8 cellular contexts compared by ENCODE assay signal in the genomic region with DNA sequence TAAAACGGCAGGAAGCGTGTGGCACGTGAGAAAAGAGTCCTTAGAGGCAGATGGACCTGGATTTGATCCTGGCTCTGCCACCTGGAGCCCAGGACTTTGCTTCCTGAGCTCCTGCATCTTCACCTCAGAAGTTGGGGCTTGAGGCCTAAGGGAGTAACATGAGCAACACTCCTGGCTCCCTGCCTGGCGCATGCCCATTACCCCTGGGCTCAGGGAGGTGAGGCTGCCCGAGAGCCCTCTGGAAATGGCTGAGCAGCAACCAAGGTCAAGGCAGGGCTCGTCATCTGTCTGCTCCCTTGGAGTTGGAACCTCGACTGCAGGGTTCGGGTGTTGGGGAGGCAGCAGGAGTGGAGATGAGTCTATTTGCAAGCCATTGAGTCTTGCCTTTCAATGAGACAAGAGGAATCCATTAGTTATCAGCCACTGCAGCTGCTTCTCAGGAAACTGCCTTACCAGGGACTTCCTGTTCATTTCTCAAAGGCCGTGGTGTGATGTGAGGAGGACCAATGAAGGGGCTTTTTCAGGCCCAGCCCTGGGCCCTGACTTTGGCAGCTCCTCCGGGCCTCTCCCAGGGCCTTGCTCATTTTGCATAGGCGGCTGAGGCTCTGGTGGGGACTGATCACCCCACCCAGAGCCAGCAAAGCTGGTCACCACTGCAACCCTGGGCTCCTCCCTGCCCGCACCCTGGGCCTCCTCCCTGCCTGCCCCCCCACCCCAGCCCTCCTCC. TPM values are rescaled to one million over a fixed set of nuclear protein-coding genes. Genes with fewer than 3 reads are reported as not detected.
DNase-seq lines count a peak whose midpoint lies in the region; ATAC-seq, FAIRE-seq and TF ChIP-seq lines count a peak whose summit lies in the region.

No MANE protein-coding gene starts in this region.

- ATAC-seq in GM19324 (IDR thresholded peaks at IDR 0.05; ENCODE audit: low FRiP score, unreplicated experiment) (peak; percentile 57), HG03342 (IDR thresholded peaks at IDR 0.05; ENCODE audit: unreplicated experiment) (peak; percentile 90), PC-3 (peak; percentile 25), GM12878 (peak; percentile 97)
- ATAC-seq in stimulated activated naive CD8-positive, alpha-beta T cell treated with anti-CD3 and anti-CD28 coated beads, Interleukin-15, amount 100 ng/mL, for 72 hours, result peak; percentile 98

- FAIRE-seq in GM12878 (lab: Jason Lieb, UNC), result peak; percentile 95
- no peak for FAIRE-seq in kidney (lab: Jason Lieb, UNC)

- in situ Hi-C loops in GM12878 (cut with MboI), result no loop called here

- TF ChIP-seq CTCF in PC-3 (conservative IDR thresholded peaks at IDR 0.05; ENCODE audit: low read depth, low read length), result no peak
- no peak for TF ChIP-seq CTCF in GM12878 (IDR thresholded peaks at IDR 0.05 in 2 of 3, conservative IDR thresholded peaks at IDR 0.05 in 1 of 3; ENCODE audit: control insufficient read depth in 2 of 3, extremely low read depth in 1 of 3, insufficient read depth in 1 of 3, low read depth in 3 of 3, low read length in 3 of 3)
- no peak for TF ChIP-seq CTCF in kidney (IDR thresholded peaks at IDR 0.05; ENCODE audit: borderline replicate concordance, extremely low read depth, insufficient read depth)

- peaks cover 8% of the 10 kb centered on the region for H3K27me3 Mint-ChIP-seq in stimulated activated naive CD8-positive, alpha-beta T cell treated with anti-CD3 and anti-CD28 coated beads, Interleukin-15, amount 100 ng/mL, for 72 hours

- H3K4me2 ChIP-seq in PC-3 (ENCODE audit: low read length) (no peak overlapping the region), GM12878 (ENCODE audit: control insufficient read depth, insufficient read depth) (peak overlapping the region; percentile 87)

- CTCF ChIA-PET in PC-3 (lab: Charles Lee), result no interaction called here
- CTCF ChIA-PET in GM12878 (lab: Yijun Ruan, JAX), result interaction anchor here (0.7 to 2.4 kb wide), 10 partner anchors 16 to 274 kb away, joined by 3 to 23 read pairs (median 5); partner anchors contain the start of genes FADS1 and FEN1

- DNase-seq in DMS79 treated with DMSO at 0.1 percent for 48 hours (lab: John Stamatoyannopoulos, UW), result peak; percentile 65
- peak; percentile 34 for DNase-seq in PC-3
- peak; percentile 87 for DNase-seq in GM12878 (ENCODE audit: low read depth, low spot score)
- DNase-seq in kidney, result peak; percentile 90
- DNase-seq in stimulated activated naive CD8-positive, alpha-beta T cell treated with anti-CD3 and anti-CD28 coated beads, Interleukin-15, amount 100 ng/mL, for 72 hours, result peak; percentile 60 to 73
- DNase-seq in NCI-H446 (lab: John Stamatoyannopoulos, UW), result no peak

- H3K4me3 ChIP-seq in PC-3 (ENCODE audit: low read length) (no peak overlapping the region), GM12878 (peak overlapping the region; percentile 33), kidney (ENCODE audit: low read length in 2 of 2) (no peak overlapping the region)

- no peak overlapping the region for H3K9ac ChIP-seq in PC-3 (ENCODE audit: low read length)
- H3K9ac ChIP-seq in GM12878 (ENCODE audit: control insufficient read depth, insufficient read depth, low read length), result peak overlapping the region; percentile 73
- H3K9ac ChIP-seq in kidney (ENCODE audit: low read length in 2 of 2), result no peak overlapping the region

- 44% methylated on average over 11 of the region's 12 CpGs for WGBS in GM12878 (ENCODE audit: insufficient coverage, insufficient replicate concordance, low lambda C conversion rate, missing lambda C conversion rate)

- H3K9me2 ChIP-seq in PC-3 (replicated peaks; ENCODE audit: low read length), result no peaks in the 10 kb centered on the region

- RAD21 ChIA-PET in GM12878 (lab: Charles Lee; ENCODE audit: unreplicated experiment), result interaction anchor here (0.7 to 2.4 kb wide), 10 partner anchors 15 to 273 kb away, joined by 3 to 15 read pairs (median 4); partner anchors contain the start of gene FEN1

- peaks cover 39% of the 10 kb centered on the region; the same call in 1 of the 2 replicates for H4K20me1 ChIP-seq in PC-3 (ENCODE audit: low read length)
- no peaks in the 10 kb centered on the region for H4K20me1 ChIP-seq in GM12878 (ENCODE audit: control insufficient read depth, insufficient read depth)

- H3K27ac ChIP-seq in PC-3 (ENCODE audit: low read length) (no peak overlapping the region), GM12878 (ENCODE audit: control insufficient read depth, insufficient read depth) (peak overlapping the region; percentile 95), kidney (ENCODE audit: low read depth in 2 of 2, low read length in 2 of 2) (peak overlapping the region in 1 of 2 donors; percentile 18)

- H3K79me2 ChIP-seq in PC-3 (ENCODE audit: low read length) (peaks cover 62% of the 10 kb centered on the region), GM12878 (ENCODE audit: control insufficient read depth, insufficient read depth, low read length) (peaks cover 77% of the 10 kb centered on the region)

- TF ChIP-seq RAD21 in GM12878 (IDR thresholded peaks at IDR 0.05; ENCODE audit: insufficient read depth, low read depth, low read length), result no peak

- peaks cover 63% of the 10 kb centered on the region for H3K4me1 Mint-ChIP-seq in stimulated activated naive CD8-positive, alpha-beta T cell treated with anti-CD3 and anti-CD28 coated beads, Interleukin-15, amount 100 ng/mL, for 72 hours

- H3K9me3 ChIP-seq in PC-3 (ENCODE audit: low read length) (no peaks in the 10 kb centered on the region), GM12878 (replicated peaks; ENCODE audit: control insufficient read depth, insufficient read depth, low read length) (no peaks in the 10 kb centered on the region), kidney (ENCODE audit: control insufficient read depth in 1 of 2, low read length in 2 of 2) (no peaks in the 10 kb centered on the region)

- intact Hi-C loops in PC-3 (cut with micrococcal nuclease) (no loop called here), GM12878 (cut with micrococcal nuclease; ENCODE audit: unreplicated experiment) (loop anchor here (2.0 kb wide), 1 partner anchor 42 kb away; the partner anchor contains the start of genes FEN1 and TMEM258), kidney (cut with DNase I) (no loop called here)

- SMC1A ChIA-PET in GM12878 (lab: Charles Lee; ENCODE audit: uncharacterized antibody, unreplicated experiment), result interaction anchor here (0.7 to 2.3 kb wide), 7 partner anchors 14 to 87 kb away, joined by 3 to 18 read pairs (median 3); no protein-coding TSS in a partner anchor

- H3K9me3 Mint-ChIP-seq in stimulated activated naive CD8-positive, alpha-beta T cell treated with anti-CD3 and anti-CD28 coated beads, Interleukin-15, amount 100 ng/mL, for 72 hours, result no peaks in the 10 kb centered on the region

- no peak for TF ChIP-seq EP300 in GM12878 (IDR thresholded peaks at IDR 0.05; ENCODE audit: borderline replicate concordance in 1 of 2, control insufficient read depth in 1 of 2, low read depth in 2 of 2, low read length in 2 of 2)

- H3K27ac Mint-ChIP-seq in stimulated activated naive CD8-positive, alpha-beta T cell treated with anti-CD3 and anti-CD28 coated beads, Interleukin-15, amount 100 ng/mL, for 72 hours, result peak overlapping the region; percentile 87 to 98

- POLR2A ChIA-PET in PC-3 (lab: Charles Lee; ENCODE audit: unreplicated experiment), result no interaction called here
- POLR2A ChIA-PET in GM12878 (lab: Charles Lee), result interaction anchor here (0.7 to 4.8 kb wide), 11 partner anchors 14 to 278 kb away, joined by 3 to 76 read pairs (median 4); partner anchors contain the start of genes FADS1, FEN1 and TMEM258

- H3K27me3 ChIP-seq in PC-3 (ENCODE audit: low read length) (no peaks in the 10 kb centered on the region), GM12878 (replicated peaks in 1 of 2; ENCODE audit: control insufficient read depth in 2 of 2, insufficient read depth in 2 of 2, low read length in 1 of 2) (no peaks in the 10 kb centered on the region)

- H3K4me1 ChIP-seq in PC-3 (ENCODE audit: insufficient read depth, low read length) (peaks cover 14% of the 10 kb centered on the region), GM12878 (ENCODE audit: control insufficient read depth, insufficient read depth, low read length) (peaks cover 36% of the 10 kb centered on the region), kidney (ENCODE audit: control insufficient read depth in 1 of 2, insufficient read depth in 1 of 2, low read depth in 1 of 2, low read length in 2 of 2) (peaks cover 17 to 22% of the 10 kb centered on the region in 2 donors)

- BruUV-seq in PC-3 (replicated peaks; lab: Mats Ljungman, UMichigan) (no TSS peak), GM12878 (replicated peaks; lab: Mats Ljungman, UMichigan) (TSS peak; percentile 99)

- peak; percentile 76 for TF ChIP-seq POLR2A in GM12878 (IDR thresholded peaks at IDR 0.05; ENCODE audit: low read depth, low read length)

- H2AFZ ChIP-seq in PC-3 (ENCODE audit: low read length) (no peak overlapping the region), GM12878 (ENCODE audit: control insufficient read depth, low read depth, low read length) (peak overlapping the region; percentile 49)

- H3K36me3 ChIP-seq in PC-3 (ENCODE audit: low read depth, low read length) (peaks cover 5% of the 10 kb centered on the region; the same call in 1 of the 2 replicates), GM12878 (ENCODE audit: control insufficient read depth in 2 of 2, insufficient read depth in 2 of 2, low read length in 1 of 2) (peaks cover 11 to 17% of the 10 kb centered on the region in 2 experiments), kidney (ENCODE audit: control insufficient read depth in 1 of 2, insufficient read depth in 2 of 2, low read length in 2 of 2) (no peaks in the 10 kb centered on the region)

- H3K4me3 Mint-ChIP-seq in stimulated activated naive CD8-positive, alpha-beta T cell treated with anti-CD3 and anti-CD28 coated beads, Interleukin-15, amount 100 ng/mL, for 72 hours, result peak overlapping the region; percentile 71 to 76

- H3F3A ChIP-seq in PC-3 (ENCODE audit: low read length, unreplicated experiment), result no peaks in the 10 kb centered on the region

RNA-seq across cellular contexts. Expression of gene FADS2, which starts 6.3 kb away (rescaled TPM):
- total RNA-seq in PC-3 (2014; rRNA removed), result 246 and 305 TPM in 2 replicates
- 213 and 225 TPM in 2 replicates for total RNA-seq in GM12878 (2013; cell fraction: nucleolus; rRNA removed)
- total RNA-seq in GM12878 (2014; rRNA removed), result 156 and 158 TPM in 2 replicates
- 142 and 152 TPM in 2 replicates for total RNA-seq in GM12878 (2014; rRNA removed; fragmentation: Illumina TruSeq; extraction: Trizol)
- total RNA-seq in GM12878 (2021), result 294 and 315 TPM in 2 replicates
- 88.1 TPM for polyA plus RNA-seq in GM12878 (2011; ENCODE audit: low read depth)
- polyA plus RNA-seq in GM12878 (2011; rRNA removed), result 165 and 313 TPM in 2 replicates
- 385 and 386 TPM in 2 replicates for polyA plus RNA-seq in GM12878 (2011; cell fraction: cytosol; rRNA removed)
- polyA plus RNA-seq in GM12878 (2011; cell fraction: nucleus; rRNA removed), result 355 and 386 TPM in 2 replicates
- 145 and 173 TPM in 2 replicates for polyA plus RNA-seq in GM12878 (2012)
- 312 and 333 TPM in 2 replicates for polyA plus RNA-seq in GM12878 (2014; fragmentation: Illumina TruSeq; extraction: Trizol)
- 1 to 10 TPM; 3.3 to 6.4 TPM for polyA plus RNA-seq in GM12878 (2014; fragmentation: Nextera tagmentation; extraction: Ambion mirVana)
- 188 and 204 TPM in 2 replicates for polyA plus RNA-seq in GM12878 (2014; rRNA removed)
- 10 to 100 TPM; 92.1 to 92.7 TPM for polyA plus RNA-seq in GM12878 (2016; fragmentation: Nextera tagmentation; extraction: Ambion mirVana)
- polyA minus RNA-seq in GM12878 (2011; rRNA and poly(A)+ RNA removed), result 615 and 704 TPM in 2 replicates
- polyA minus RNA-seq in GM12878 (2011; cell fraction: cytosol; rRNA and poly(A)+ RNA removed), result 158 and 174 TPM in 2 replicates
- 88.4 and 155 TPM in 2 replicates for polyA minus RNA-seq in GM12878 (2011; cell fraction: nucleus; rRNA and poly(A)+ RNA removed)
- 49.2 TPM for total RNA-seq in kidney
- polyA plus RNA-seq in kidney (ENCODE audit: insufficient read depth, low read depth, low replicate concordance), result 9.8 TPM

RNA-seq across cellular contexts. Expression of gene FADS1, which starts 17.6 kb away (rescaled TPM):
- total RNA-seq in PC-3 (2014; rRNA removed) (79.4 and 84.4 TPM in 2 replicates), GM12878 (2014; rRNA removed) (38.9 and 44.1 TPM in 2 replicates), GM12878 (2014; rRNA removed; fragmentation: Illumina TruSeq; extraction: Trizol) (37.5 and 42.3 TPM in 2 replicates), GM12878 (2021) (45.5 and 49.2 TPM in 2 replicates), kidney (19.5 TPM)
- 70.4 and 77.9 TPM in 2 replicates for total RNA-seq in GM12878 (2013; cell fraction: nucleolus; rRNA removed)
- polyA plus RNA-seq in GM12878 (2011; ENCODE audit: low read depth), result 9.2 TPM
- polyA plus RNA-seq in GM12878 (2011; rRNA removed) (69.1 and 73.9 TPM in 2 replicates), GM12878 (2014; fragmentation: Illumina TruSeq; extraction: Trizol) (39.1 and 47.2 TPM in 2 replicates), GM12878 (2014; fragmentation: Nextera tagmentation; extraction: Ambion mirVana) (10 to 100 TPM in 1 of 2 experiments, 1 to 10 TPM in 1; 8.8 to 14.6 TPM), GM12878 (2014; rRNA removed) (32.7 and 34.6 TPM in 2 replicates), GM12878 (2016; fragmentation: Nextera tagmentation; extraction: Ambion mirVana) (10 to 100 TPM; 47.7 to 49.5 TPM), kidney (ENCODE audit: insufficient read depth, low read depth, low replicate concordance) (6.7 TPM)
- 58.3 and 63.7 TPM in 2 replicates for polyA plus RNA-seq in GM12878 (2011; cell fraction: cytosol; rRNA removed)
- polyA plus RNA-seq in GM12878 (2011; cell fraction: nucleus; rRNA removed), result 41.9 and 45.9 TPM in 2 replicates
- polyA plus RNA-seq in GM12878 (2012), result 13.8 and 20.9 TPM in 2 replicates
- polyA minus RNA-seq in GM12878 (2011; rRNA and poly(A)+ RNA removed), result 79.7 and 106 TPM in 2 replicates
- 32.2 and 57.0 TPM in 2 replicates for polyA minus RNA-seq in GM12878 (2011; cell fraction: cytosol; rRNA and poly(A)+ RNA removed)
- polyA minus RNA-seq in GM12878 (2011; cell fraction: nucleus; rRNA and poly(A)+ RNA removed), result 33.6 and 63.5 TPM in 2 replicates

RNA-seq across cellular contexts. Expression of gene FEN1, which starts 41.7 kb away (rescaled TPM):
- 132 and 137 TPM in 2 replicates for total RNA-seq in PC-3 (2014; rRNA removed)
- total RNA-seq in GM12878 (2013; cell fraction: nucleolus; rRNA removed), result 16.7 and 19.0 TPM in 2 replicates
- 136 TPM in 2 replicates for total RNA-seq in GM12878 (2014; rRNA removed)
- total RNA-seq in GM12878 (2014; rRNA removed; fragmentation: Illumina TruSeq; extraction: Trizol), result 117 and 135 TPM in 2 replicates
- 127 and 129 TPM in 2 replicates for total RNA-seq in GM12878 (2021)
- polyA plus RNA-seq in GM12878 (2011; ENCODE audit: low read depth), result 42.9 TPM
- polyA plus RNA-seq in GM12878 (2011; rRNA removed), result 94.3 and 94.4 TPM in 2 replicates
- 79.0 and 88.7 TPM in 2 replicates for polyA plus RNA-seq in GM12878 (2011; cell fraction: cytosol; rRNA removed)
- polyA plus RNA-seq in GM12878 (2011; cell fraction: nucleus; rRNA removed), result 24.1 and 39.1 TPM in 2 replicates
- 51.3 and 51.6 TPM in 2 replicates for polyA plus RNA-seq in GM12878 (2012)
- 92.7 and 120 TPM in 2 replicates for polyA plus RNA-seq in GM12878 (2014; fragmentation: Illumina TruSeq; extraction: Trizol)
- polyA plus RNA-seq in GM12878 (2014; fragmentation: Nextera tagmentation; extraction: Ambion mirVana), result 10 to 100 TPM; 54.8 to 99.9 TPM
- 110 and 130 TPM in 2 replicates for polyA plus RNA-seq in GM12878 (2014; rRNA removed)
- polyA plus RNA-seq in GM12878 (2016; fragmentation: Nextera tagmentation; extraction: Ambion mirVana), result 100 to 1,000 TPM; 281 to 282 TPM
- 78.7 and 79.0 TPM in 2 replicates for polyA minus RNA-seq in GM12878 (2011; rRNA and poly(A)+ RNA removed)
- 31.3 and 34.8 TPM in 2 replicates for polyA minus RNA-seq in GM12878 (2011; cell fraction: cytosol; rRNA and poly(A)+ RNA removed)
- 19.6 and 36.2 TPM in 2 replicates for polyA minus RNA-seq in GM12878 (2011; cell fraction: nucleus; rRNA and poly(A)+ RNA removed)
- 8.8 TPM for total RNA-seq in kidney
- polyA plus RNA-seq in kidney (ENCODE audit: insufficient read depth, low read depth, low replicate concordance), result 8.5 TPM

RNA-seq across cellular contexts. Expression of gene TMEM258, which starts 42.0 kb away (rescaled TPM):
- 79.2 and 110 TPM in 2 replicates for total RNA-seq in PC-3 (2014; rRNA removed)
- total RNA-seq in GM12878 (2013; cell fraction: nucleolus; rRNA removed), result 43.6 and 56.9 TPM in 2 replicates
- total RNA-seq in GM12878 (2014; rRNA removed), result 233 and 251 TPM in 2 replicates
- 202 and 218 TPM in 2 replicates for total RNA-seq in GM12878 (2014; rRNA removed; fragmentation: Illumina TruSeq; extraction: Trizol)
- 157 and 160 TPM in 2 replicates for total RNA-seq in GM12878 (2021)
- polyA plus RNA-seq in GM12878 (2011; ENCODE audit: low read depth), result 130 TPM
- 373 and 532 TPM in 2 replicates for polyA plus RNA-seq in GM12878 (2011; rRNA removed)
- 536 and 608 TPM in 2 replicates for polyA plus RNA-seq in GM12878 (2011; cell fraction: cytosol; rRNA removed)
- 121 and 202 TPM in 2 replicates for polyA plus RNA-seq in GM12878 (2011; cell fraction: nucleus; rRNA removed)
- polyA plus RNA-seq in GM12878 (2012), result 400 and 645 TPM in 2 replicates
- polyA plus RNA-seq in GM12878 (2014; fragmentation: Illumina TruSeq; extraction: Trizol), result 167 and 194 TPM in 2 replicates
- 100 to 1,000 TPM; 800 to 840 TPM for polyA plus RNA-seq in GM12878 (2014; fragmentation: Nextera tagmentation; extraction: Ambion mirVana)
- polyA plus RNA-seq in GM12878 (2014; rRNA removed), result 252 and 261 TPM in 2 replicates
- 100 to 1,000 TPM; 390 to 393 TPM for polyA plus RNA-seq in GM12878 (2016; fragmentation: Nextera tagmentation; extraction: Ambion mirVana)
- polyA minus RNA-seq in GM12878 (2011; rRNA and poly(A)+ RNA removed), result 208 and 236 TPM in 2 replicates
- 78.8 and 105 TPM in 2 replicates for polyA minus RNA-seq in GM12878 (2011; cell fraction: cytosol; rRNA and poly(A)+ RNA removed)
- 58.0 and 65.3 TPM in 2 replicates for polyA minus RNA-seq in GM12878 (2011; cell fraction: nucleus; rRNA and poly(A)+ RNA removed)
- total RNA-seq in kidney, result 92.1 TPM
- polyA plus RNA-seq in kidney (ENCODE audit: insufficient read depth, low read depth, low replicate concordance), result 228 TPM

RNA-seq across cellular contexts. Expression of gene FADS3, which starts 56.9 kb away (rescaled TPM):
- total RNA-seq in PC-3 (2014; rRNA removed) (67.9 and 119 TPM in 2 replicates), GM12878 (2014; rRNA removed) (7.2 and 9.3 TPM in 2 replicates), GM12878 (2014; rRNA removed; fragmentation: Illumina TruSeq; extraction: Trizol) (2.3 and 3.2 TPM in 2 replicates), GM12878 (2021) (5.7 and 7.7 TPM in 2 replicates), kidney (58.2 TPM)
- 30.8 and 34.8 TPM in 2 replicates for total RNA-seq in GM12878 (2013; cell fraction: nucleolus; rRNA removed)
- polyA plus RNA-seq in GM12878 (2011; ENCODE audit: low read depth), result 2.6 TPM
- polyA plus RNA-seq in GM12878 (2011; rRNA removed) (3.9 and 7.5 TPM in 2 replicates), GM12878 (2014; fragmentation: Illumina TruSeq; extraction: Trizol) (2.3 and 4.2 TPM in 2 replicates), GM12878 (2014; fragmentation: Nextera tagmentation; extraction: Ambion mirVana) (under 1 TPM; 0.23 to 0.44 TPM), GM12878 (2014; rRNA removed) (6.8 and 8.1 TPM in 2 replicates), GM12878 (2016; fragmentation: Nextera tagmentation; extraction: Ambion mirVana) (1 to 10 TPM; 1.4 to 4.2 TPM), kidney (ENCODE audit: insufficient read depth, low read depth, low replicate concordance) (20.5 TPM)
- polyA plus RNA-seq in GM12878 (2011; cell fraction: cytosol; rRNA removed), result 8.7 and 13.3 TPM in 2 replicates
- 80.2 and 98.8 TPM in 2 replicates for polyA plus RNA-seq in GM12878 (2011; cell fraction: nucleus; rRNA removed)
- 6.8 and 7.1 TPM in 2 replicates for polyA plus RNA-seq in GM12878 (2012)
- polyA minus RNA-seq in GM12878 (2011; rRNA and poly(A)+ RNA removed), result 4.1 and 9.9 TPM in 2 replicates
- polyA minus RNA-seq in GM12878 (2011; cell fraction: cytosol; rRNA and poly(A)+ RNA removed), result 4.9 and 6.8 TPM in 2 replicates
- polyA minus RNA-seq in GM12878 (2011; cell fraction: nucleus; rRNA and poly(A)+ RNA removed), result 6.8 and 9.2 TPM in 2 replicates

Comparison
In these comparisons a context has a peak if more than half of its experiments do, and no peak if none do; other contexts are left out.
1. DNase-seq: peak in DMS79 treated with DMSO at 0.1 percent for 48 hours (single experiment), PC-3 (single experiment), GM12878 (single experiment), kidney (single experiment) and stimulated activated naive CD8-positive, alpha-beta T cell treated with anti-CD3 and anti-CD28 coated beads, Interleukin-15, amount 100 ng/mL, for 72 hours (2 of 2); none in NCI-H446 (0 of 2).
2. ATAC-seq: peak in every context shown above with its lines; median percentile 98 in stimulated activated naive CD8-positive, alpha-beta T cell treated with anti-CD3 and anti-CD28 coated beads, Interleukin-15, amount 100 ng/mL, for 72 hours; 97 in GM12878; 90 in HG03342; 57 in GM19324; 25 in PC-3.